Comparison of ENCODE assay signal across 21 cellular contexts in the genomic region with DNA sequence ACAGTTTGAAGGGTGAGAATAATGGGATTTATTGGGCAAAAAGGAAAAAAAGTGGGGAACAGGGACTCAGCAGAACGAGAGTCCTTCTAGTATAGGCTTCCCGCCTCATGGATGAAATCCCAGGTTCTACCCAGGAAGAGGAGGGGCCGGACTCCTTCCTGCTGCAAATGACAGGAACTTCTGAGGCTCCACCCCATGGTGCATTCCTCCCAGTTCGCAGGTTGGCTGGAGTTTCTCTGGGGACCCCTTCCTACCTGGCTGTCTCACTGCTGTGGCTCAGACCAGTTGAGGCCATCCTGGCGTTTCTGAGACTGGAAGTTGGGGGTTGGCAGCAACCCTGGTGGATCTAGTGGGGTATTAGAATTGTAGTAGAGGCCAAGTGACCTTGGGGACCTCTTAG.
"Had no signal": no experiment of that assay in that cellular context is flagged by ENCODE, and none has a peak within 500 bp of the region (broad histone marks: within the 10 kb centered on the region; RNA-seq: fewer than 3 reads in every experiment).

No MANE protein-coding gene starts in this region.

- H3K27me3 ChIP-seq: SJSA1 had no signal

- H3K27ac ChIP-seq: SJSA1, SK-N-MC had no signal

- H3K4me3 ChIP-seq: SJSA1, SK-N-MC had no signal

- ATAC-seq: HepG2 had no signal

- H3K9me3 ChIP-seq: SJSA1 had no signal

- H3K36me3 ChIP-seq: SJSA1 had no signal

- DNase-seq: IMR-90, Karpas-422, KG1, MM.1S, NCI-H1092 treated with DMSO at 0.1 percent for 48 hours, NCI-H1436, NCI-H187, NCI-H2029, NCI-H2081 treated with DMSO at 0.1 percent for 48 hours, NCI-H2171, NCI-H226, NCI-H446 treated with DMSO at 0.1 percent for 48 hours, NCI-H510A treated with DMSO at 0.1 percent for 48 hours, NCI-H526, NCI-H748 treated with DMSO at 0.1 percent for 48 hours, Right ventricle myocardium superior, RPMI8226, SIG-M5 had no signal
